Comparison of ENCODE assay signal across 21 cellular contexts in the genomic region with DNA sequence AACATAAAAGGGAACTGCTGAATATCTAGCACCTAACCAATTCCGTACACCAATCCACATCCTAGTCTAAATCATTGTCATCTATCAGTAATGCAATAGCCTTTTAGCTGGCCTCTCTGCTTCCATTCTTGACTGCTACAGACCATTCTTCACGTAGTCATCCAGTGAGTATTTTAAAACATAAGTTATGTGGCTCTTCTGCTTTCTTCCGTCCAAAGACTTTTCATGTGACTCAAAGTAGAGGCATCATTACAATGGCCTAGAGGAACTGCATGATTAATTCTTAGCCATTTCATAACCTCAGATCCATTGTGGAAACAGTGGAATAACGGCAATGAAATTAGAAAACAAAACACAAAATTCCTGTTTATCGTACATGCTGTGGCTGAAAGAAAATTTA.
A peak's percentile ranks its signal among the peaks of the same experiment; 100 is the strongest.
DNase-seq lines count a peak whose midpoint lies in the region; ATAC-seq and TF ChIP-seq lines count a peak whose summit lies in the region.
"Had no signal": no experiment of that assay in that cellular context is flagged by ENCODE, and none has a peak within 500 bp of the region (broad histone marks: within the 10 kb centered on the region; RNA-seq: fewer than 3 reads in every experiment).

No MANE protein-coding gene starts in this region.

- H3K4me3 ChIP-seq in PC-3 (ENCODE audit: low read length) (no peak overlapping the region), epithelial cell of esophagus (ENCODE audit: low read length) (no peak overlapping the region), osteoblast (ENCODE audit: insufficient read depth, low read length) (no peak overlapping the region)
- H3K4me3 ChIP-seq: adrenal gland had no signal

- no peak overlapping the region for H3K9ac ChIP-seq in PC-3 (ENCODE audit: low read length)
- no peak overlapping the region for H3K9ac ChIP-seq in H9 (ENCODE audit: extremely low read depth, insufficient read length, low read length)
- H3K9ac ChIP-seq: SK-N-SH had no signal

- H3K9me2 ChIP-seq in PC-3 (replicated peaks; ENCODE audit: low read length), result no peaks in the 10 kb centered on the region
- H3K9me2 ChIP-seq: SK-N-SH had no signal

- no peak overlapping the region for H3T11ph ChIP-seq in H9 (ENCODE audit: low read length)

- no CpG with 5 or more reads among the region's 5 CpGs for WGBS in H9 (ENCODE audit: extremely low coverage, insufficient read length, low lambda C conversion rate)

- no peak overlapping the region for H3K14ac ChIP-seq in H9 (ENCODE audit: insufficient read depth, low read length)

- no peak overlapping the region for H2BK12ac ChIP-seq in H9 (ENCODE audit: insufficient read length, low read depth, low read length)

- H3K27me3 Mint-ChIP-seq in immature natural killer cell (ENCODE audit: low read depth in 3 of 3), result peaks cover 0 to 1% (median 0%) of the 10 kb centered on the region in 3 donors
- H3K27me3 Mint-ChIP-seq in H9 (ENCODE audit: low read depth), result no peaks in the 10 kb centered on the region
- H3K27me3 Mint-ChIP-seq: activated CD4-positive, alpha-beta memory T cell treated with anti-CD3 and anti-CD28 coated beads, Interleukin-2, amount 10 ng/mL, durations not matched to agents 7 days and 5 days; naive thymus-derived CD4-positive, alpha-beta T cell; stimulated activated naive CD8-positive, alpha-beta T cell treated with anti-CD3 and anti-CD28 coated beads, Interleukin-15, amount 100 ng/mL, for 72 hours had no signal

- H3K27me3 ChIP-seq in PC-3 (ENCODE audit: low read length) (no peaks in the 10 kb centered on the region), osteoblast (ENCODE audit: insufficient read depth, low read length) (no peaks in the 10 kb centered on the region), H9 (ENCODE audit: insufficient read depth, low read length) (no peaks in the 10 kb centered on the region)
- H3K27me3 ChIP-seq: adrenal gland, BE2C had no signal

- H3K9me3 ChIP-seq in PC-3 (ENCODE audit: low read length) (no peaks in the 10 kb centered on the region), osteoblast (ENCODE audit: low read depth, low read length) (no peaks in the 10 kb centered on the region), H9 (ENCODE audit: control insufficient read depth, low read depth, low read length) (no peaks in the 10 kb centered on the region)
- H3K9me3 ChIP-seq: adrenal gland, BE2C, SK-N-SH had no signal

- no peak overlapping the region for H3K56ac ChIP-seq in H9 (ENCODE audit: insufficient read length, low read depth, low read length)

- H4K91ac ChIP-seq in H9 (ENCODE audit: insufficient read length, low read depth, low read length), result no peak overlapping the region

- CTCF ChIA-PET in PC-3 (lab: Charles Lee), result no interaction called here

- no peaks in the 10 kb centered on the region for H3K4me1 Mint-ChIP-seq in immature natural killer cell
- H3K4me1 Mint-ChIP-seq in H9, result peaks cover 0 to 3% of the 10 kb centered on the region in 2 experiments; a peak in 1 of 4 replicates
- H3K4me1 Mint-ChIP-seq: activated CD4-positive, alpha-beta memory T cell treated with anti-CD3 and anti-CD28 coated beads, Interleukin-2, amount 10 ng/mL, durations not matched to agents 7 days and 5 days had no signal

- H2BK20ac ChIP-seq in H9 (ENCODE audit: low read depth, low read length, poor library complexity, severe bottlenecking), result no peak overlapping the region

- H3K4me2 ChIP-seq in PC-3 (ENCODE audit: low read length) (peak overlapping the region; percentile 16; the same call in 1 of the 2 replicates), osteoblast (ENCODE audit: insufficient read depth, low read length) (peak overlapping the region; percentile 63), H9 (ENCODE audit: insufficient read depth, insufficient read length, low read length) (no peak overlapping the region)
- H3K4me2 ChIP-seq: SK-N-SH had no signal

- no peak overlapping the region for H4K5ac ChIP-seq in H9 (ENCODE audit: insufficient read length, low read depth, low read length)

- H3K36me3 Mint-ChIP-seq in immature natural killer cell, result peaks cover 0 to 2% (median 0%) of the 10 kb centered on the region in 3 donors
- H3K36me3 Mint-ChIP-seq in H9 (ENCODE audit: insufficient read depth in 1 of 3, low read depth in 3 of 3), result no peaks in the 10 kb centered on the region; a peak in 2 of 7 replicates

- H3K36me3 ChIP-seq in PC-3 (ENCODE audit: low read depth, low read length) (no peaks in the 10 kb centered on the region), osteoblast (ENCODE audit: insufficient read depth, low read length) (no peaks in the 10 kb centered on the region)
- H3K36me3 ChIP-seq: adrenal gland, BE2C had no signal

- no peak overlapping the region for H3K27ac Mint-ChIP-seq in immature natural killer cell
- no peak overlapping the region for H3K27ac Mint-ChIP-seq in H9
- H3K27ac Mint-ChIP-seq: activated CD4-positive, alpha-beta memory T cell treated with anti-CD3 and anti-CD28 coated beads, Interleukin-2, amount 10 ng/mL, durations not matched to agents 7 days and 5 days; activated T-cell treated with anti-CD3 and anti-CD28 coated beads, Interleukin-2, amount 50 U/mL, for 72 hours; stimulated activated naive CD8-positive, alpha-beta T cell treated with anti-CD3 and anti-CD28 coated beads, Interleukin-15, amount 100 ng/mL, for 72 hours had no signal

- no peaks in the 10 kb centered on the region for H3K79me1 ChIP-seq in H9 (ENCODE audit: insufficient read depth, low read depth, low read length, poor library complexity, severe bottlenecking)

- BruUV-seq in PC-3 (replicated peaks; lab: Mats Ljungman, UMichigan), result no TSS peak

- POLR2A ChIA-PET in PC-3 (lab: Charles Lee; ENCODE audit: unreplicated experiment), result no interaction called here

- no peaks in the 10 kb centered on the region for H3K23me2 ChIP-seq in H9 (ENCODE audit: insufficient read length, low read depth, low read length, poor library complexity, severe bottlenecking)

- H3K4me3 Mint-ChIP-seq in immature natural killer cell, result no peak overlapping the region
- H3K4me3 Mint-ChIP-seq in H9, result no peak overlapping the region
- H3K4me3 Mint-ChIP-seq: activated CD4-positive, alpha-beta memory T cell treated with anti-CD3 and anti-CD28 coated beads, Interleukin-2, amount 10 ng/mL, durations not matched to agents 7 days and 5 days; activated T-cell treated with anti-CD3 and anti-CD28 coated beads, Interleukin-2, amount 50 U/mL, for 72 hours; naive thymus-derived CD4-positive, alpha-beta T cell; stimulated activated naive CD8-positive, alpha-beta T cell treated with anti-CD3 and anti-CD28 coated beads, Interleukin-15, amount 100 ng/mL, for 72 hours had no signal

- peak; percentile 53 for ATAC-seq in PC-3
- no peak for ATAC-seq in omental fat pad (ENCODE audit: low FRiP score)
- no peak for ATAC-seq in HG02623 (IDR thresholded peaks at IDR 0.05; ENCODE audit: unreplicated experiment)
- ATAC-seq: activated T-cell treated with anti-CD3 and anti-CD28 coated beads, Interleukin-2, amount 50 U/mL, for 72 hours; naive thymus-derived CD4-positive, alpha-beta T cell; stimulated activated naive CD8-positive, alpha-beta T cell treated with anti-CD3 and anti-CD28 coated beads, Interleukin-15, amount 100 ng/mL, for 72 hours had no signal

- H3F3A ChIP-seq in PC-3 (ENCODE audit: low read length, unreplicated experiment), result no peaks in the 10 kb centered on the region

- H4K20me1 ChIP-seq in PC-3 (ENCODE audit: low read length) (no peaks in the 10 kb centered on the region), osteoblast (ENCODE audit: insufficient read depth, low read length) (no peaks in the 10 kb centered on the region), H9 (ENCODE audit: control insufficient read depth, insufficient read depth, insufficient read length) (no peaks in the 10 kb centered on the region)

- H2BK5ac ChIP-seq in H9 (ENCODE audit: insufficient read length, low read length), result no peak overlapping the region

- H2AFZ ChIP-seq in PC-3 (ENCODE audit: low read length) (peak overlapping the region; percentile 60), osteoblast (ENCODE audit: low read length) (peak overlapping the region; percentile 35), H9 (ENCODE audit: low read length) (no peak overlapping the region)

- DNase-seq in EH (ENCODE audit: low read depth) (peak; percentile 93), PC-3 (peak; percentile 76), epithelial cell of esophagus (ENCODE audit: low read depth) (peak; percentile 88), osteoblast (ENCODE audit: insufficient read length, low spot score, missing footprints) (peak; percentile 89), omental fat pad (ENCODE audit: low spot score) (no peak), immature natural killer cell (no peak), H9 (no peak)
- DNase-seq: activated CD4-positive, alpha-beta memory T cell treated with anti-CD3 and anti-CD28 coated beads, Interleukin-2, amount 10 ng/mL, durations not matched to agents 7 days and 5 days; activated T-cell treated with anti-CD3 and anti-CD28 coated beads, Interleukin-2, amount 50 U/mL, for 72 hours; adrenal gland; BE2C; cortex of kidney; erythroblast; Kasumi-1; naive thymus-derived CD4-positive, alpha-beta T cell; NCI-H187; NCI-H510A; SK-N-SH; stimulated activated CD4-positive, alpha-beta T cell treated with anti-CD3 and anti-CD28 coated beads, Interleukin-15, amount 100 ng/mL, for 24 hours; stimulated activated naive CD8-positive, alpha-beta T cell treated with anti-CD3 and anti-CD28 coated beads, Interleukin-15, amount 100 ng/mL, for 72 hours had no signal

- peak overlapping the region; percentile 46 for H3K27ac ChIP-seq in PC-3 (ENCODE audit: low read length)
- H3K27ac ChIP-seq in osteoblast (ENCODE audit: low read depth, low read length), result peak overlapping the region; percentile 79
- no peak overlapping the region for H3K27ac ChIP-seq in H9 (ENCODE audit: insufficient read length, low read depth, low read length)
- H3K27ac ChIP-seq: adrenal gland had no signal

- H2AK5ac ChIP-seq in H9 (ENCODE audit: insufficient read length, low read length), result no peak overlapping the region

- H2BK15ac ChIP-seq in H9 (ENCODE audit: low read depth, low read length), result no peak overlapping the region

- H3K79me2 ChIP-seq in PC-3 (ENCODE audit: low read length) (no peaks in the 10 kb centered on the region), osteoblast (ENCODE audit: insufficient read depth, low read length) (no peaks in the 10 kb centered on the region), H9 (ENCODE audit: insufficient read depth, low read length) (no peaks in the 10 kb centered on the region)

- no peaks in the 10 kb centered on the region for H3K9me3 Mint-ChIP-seq in immature natural killer cell
- no peaks in the 10 kb centered on the region; a peak in 1 of 5 replicates for H3K9me3 Mint-ChIP-seq in H9

- no peak overlapping the region for H4K8ac ChIP-seq in H9 (replicated peaks; ENCODE audit: insufficient read length, low read depth, low read length)

- no peak overlapping the region for H2BK120ac ChIP-seq in H9 (ENCODE audit: low read depth, low read length, poor library complexity, severe bottlenecking)

- no peak overlapping the region for H3K23ac ChIP-seq in H9 (ENCODE audit: insufficient read length, low read depth, low read length)

- no peak overlapping the region for H3K4ac ChIP-seq in H9 (ENCODE audit: low read depth, low read length)

- TF ChIP-seq CTCF in PC-3 (conservative IDR thresholded peaks at IDR 0.05; ENCODE audit: low read depth, low read length), result no peak
- TF ChIP-seq CTCF in epithelial cell of esophagus (IDR thresholded peaks at IDR 0.05; ENCODE audit: insufficient read depth, low read depth, low read length, missing control alignments), result no peak
- no peak for TF ChIP-seq CTCF in osteoblast (IDR thresholded peaks at IDR 0.05; ENCODE audit: extremely low read depth, low read depth, low read length)
- no peak for TF ChIP-seq CTCF in omental fat pad (IDR thresholded peaks at IDR 0.05)
- TF ChIP-seq CTCF in H9 (conservative IDR thresholded peaks at IDR 0.05), result no peak

- H3K4me1 ChIP-seq in PC-3 (ENCODE audit: insufficient read depth, low read length) (peaks cover 42% of the 10 kb centered on the region), osteoblast (ENCODE audit: insufficient read depth, low read length) (peaks cover 17% of the 10 kb centered on the region), H9 (ENCODE audit: insufficient read depth, low read length) (no peaks in the 10 kb centered on the region)
- H3K4me1 ChIP-seq: adrenal gland had no signal

- intact Hi-C loops in PC-3 (cut with micrococcal nuclease), result no loop called here

- no peak overlapping the region for H3K18ac ChIP-seq in H9 (ENCODE audit: insufficient read length, low read depth, low read length)

Comparison
In these comparisons a context has a peak if more than half of its experiments do, and no peak if none do; other contexts are left out.
1. DNase-seq: peak in EH (single experiment), PC-3 (single experiment), epithelial cell of esophagus (single experiment) and osteoblast (single experiment); none in omental fat pad (single experiment), immature natural killer cell (0 of 3) and H9 (single experiment).